ENCODE assay signal across 20 cellular contexts in the genomic region with DNA sequence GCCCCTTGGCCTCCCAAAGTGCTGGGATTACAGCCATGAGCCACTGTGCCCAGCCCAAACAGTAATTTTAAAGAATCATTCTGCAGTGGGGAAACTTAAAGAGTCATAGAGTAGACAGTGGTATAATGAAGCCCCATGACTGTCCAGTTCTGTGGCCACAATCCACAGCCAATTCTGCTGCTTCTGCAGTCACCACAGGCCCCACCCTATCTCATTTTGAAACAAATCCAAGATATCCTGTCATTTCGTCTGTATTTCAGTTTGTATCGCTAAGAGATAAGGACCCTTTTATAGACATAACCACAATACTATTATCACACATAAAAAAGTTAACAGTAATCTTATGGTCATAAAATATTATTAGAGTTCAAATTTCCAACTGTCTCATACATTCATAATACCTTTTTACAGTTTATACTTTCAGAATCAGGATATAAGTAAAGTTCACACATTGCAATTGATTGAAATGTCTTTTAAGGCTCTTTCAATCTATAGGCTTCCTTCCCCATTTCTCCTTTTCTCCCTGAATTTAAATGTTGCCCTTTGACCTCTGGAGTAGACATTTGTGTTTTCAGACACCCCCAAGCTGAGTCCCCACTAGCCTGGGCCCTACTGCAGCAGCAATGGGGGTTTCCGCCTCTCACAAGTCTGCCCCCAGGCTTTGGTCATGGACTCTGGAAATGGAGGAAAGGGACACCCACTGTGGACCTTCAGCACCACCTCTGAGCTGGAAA.
"Had no signal": no experiment of that assay in that cellular context is flagged by ENCODE, and none has a peak within 500 bp of the region (broad histone marks: within the 10 kb centered on the region; RNA-seq: fewer than 3 reads in every experiment).

No MANE protein-coding gene starts in this region.

- DNase-seq: activated B cell treated with CpG ODN at 0.5 μM for 24 hours; activated CD4-positive, alpha-beta T cell treated with anti-CD3 and anti-CD28 coated beads for 48 hours; activated CD8-positive, alpha-beta memory T cell treated with anti-CD3 and anti-CD28 coated beads for 24 hours; amygdala; body of pancreas; central memory CD4-positive, alpha-beta T cell; islet precursor cell; left lung; nephron progenitor cell; occipital lobe; right cardiac atrium; stomach; T-helper 9 cell; testis; upper lobe of right lung had no signal

- ATAC-seq: body of pancreas, left lung, right cardiac atrium, upper lobe of right lung had no signal

- H3K4me1 ChIP-seq: testis had no signal

- H3K4me2 ChIP-seq: hepatocyte, smooth muscle cell had no signal

- H3K27ac ChIP-seq: body of pancreas, coronary artery, esophagus muscularis mucosa, hepatocyte, left lung, prostate gland, stomach, testis, upper lobe of right lung had no signal

- H3K9me3 ChIP-seq: body of pancreas, esophagus muscularis mucosa, left lung, prostate gland, stomach, testis, upper lobe of right lung had no signal

- H3K27me3 ChIP-seq: body of pancreas, hepatocyte, testis, upper lobe of right lung had no signal

- H3K4me3 ChIP-seq: body of pancreas, coronary artery, esophagus muscularis mucosa, hepatocyte, left lung, prostate gland, smooth muscle cell, stomach, testis, upper lobe of right lung had no signal

- H2AFZ ChIP-seq: hepatocyte had no signal

- H3K36me3 ChIP-seq: esophagus muscularis mucosa, left lung, prostate gland, stomach, upper lobe of right lung had no signal
